15 cellular contexts compared by ENCODE assay signal in genomic region chr2:60544059-60544458, GRCh38. TPM values are rescaled to one million over a fixed set of nuclear protein-coding genes. Genes with fewer than 3 reads are reported as not detected.
DNase-seq lines count a peak whose midpoint lies in the region; ATAC-seq and TF ChIP-seq lines count a peak whose summit lies in the region.
"Had no signal": no experiment of that assay in that cellular context is flagged by ENCODE, and none has a peak within 500 bp of the region (broad histone marks: within the 10 kb centered on the region; RNA-seq: fewer than 3 reads in every experiment).

No MANE protein-coding gene starts in this region.

- TF ChIP-seq CTCF in prostate gland (IDR thresholded peaks at IDR 0.05): no peak

- peaks cover 69% of the 10 kb centered on the region for H3K36me3 ChIP-seq in Karpas-422 (ENCODE audit: insufficient read depth, low read length)
- no peaks in the 10 kb centered on the region for H3K36me3 ChIP-seq in esophagus (ENCODE audit: control insufficient read depth in 2 of 2, insufficient read depth in 2 of 2, low read length in 1 of 2)
- H3K36me3 ChIP-seq in prostate gland: no peaks in the 10 kb centered on the region
- H3K36me3 ChIP-seq: adrenal gland had no signal

- no peaks in the 10 kb centered on the region for H3K9me3 ChIP-seq in Karpas-422 (ENCODE audit: low read length)
- no peaks in the 10 kb centered on the region for H3K9me3 ChIP-seq in esophagus (ENCODE audit: control insufficient read depth in 2 of 2, insufficient read depth in 1 of 2, low read depth in 1 of 2, low read length in 1 of 2)
- H3K9me3 ChIP-seq in prostate gland: no peaks in the 10 kb centered on the region
- H3K9me3 ChIP-seq: adrenal gland had no signal

- H3K27ac ChIP-seq in Karpas-422 (ENCODE audit: low read length) (peak overlapping the region; percentile 94), esophagus (ENCODE audit: low read depth in 2 of 2, low read length in 1 of 2) (peak overlapping the region; percentile 20 to 30), prostate gland (peak overlapping the region; percentile 44 to 81)

- no peaks in the 10 kb centered on the region for H3K9me2 ChIP-seq in Karpas-422 (replicated peaks; ENCODE audit: insufficient read depth, low read length)

- H3K4me1 ChIP-seq in Karpas-422 (ENCODE audit: low read length) (peaks cover 100% of the 10 kb centered on the region), esophagus (ENCODE audit: control insufficient read depth in 2 of 2, insufficient read depth in 2 of 2, low read length in 1 of 2) (peaks cover 3 to 6% of the 10 kb centered on the region in 2 donors), prostate gland (replicated peaks) (no peaks in the 10 kb centered on the region)

- H3K79me2 ChIP-seq in Karpas-422 (ENCODE audit: low read length): peaks cover 99% of the 10 kb centered on the region

- peak overlapping the region; percentile 90; the same call in 1 of the 2 replicates for H3K9ac ChIP-seq in Karpas-422 (ENCODE audit: low read length)

- no peak for TF ChIP-seq POLR2A in prostate gland (IDR thresholded peaks at IDR 0.05)

- H4K20me1 ChIP-seq in Karpas-422 (ENCODE audit: insufficient read depth, low read depth, low read length): peaks cover 61% of the 10 kb centered on the region; the same call in 1 of the 2 replicates

- peak; percentile 12 for DNase-seq in GF-D8 (lab: John Stamatoyannopoulos, UW)
- DNase-seq in Karpas-422: peak; percentile 81
- peak; percentile 33 for DNase-seq in prostate gland (ENCODE audit: low spot score)
- DNase-seq in NCI-H2081 (lab: John Stamatoyannopoulos, UW): no peak
- no peak for DNase-seq in stimulated activated CD4-positive, alpha-beta T cell treated with anti-CD3 and anti-CD28 coated beads, Interleukin-4, amount 100 ng/mL, for 1 hour
- DNase-seq: adrenal gland; dermis blood vessel endothelial cell; foreskin melanocyte; kidney; NCI-H2171 treated with DMSO at 0.1 percent for 48 hours; stimulated activated CD4-positive, alpha-beta T cell treated with anti-CD3 and anti-CD28 coated beads, Interleukin-4, amount 100 ng/mL, for 24 hours; stimulated activated naive CD4-positive, alpha-beta T cell had no signal

- H3K4me3 ChIP-seq in Karpas-422 (ENCODE audit: low read length) (no peak overlapping the region), esophagus (ENCODE audit: low read depth in 1 of 2, low read length in 2 of 2) (no peak overlapping the region), prostate gland (no peak overlapping the region)
- H3K4me3 ChIP-seq: adrenal gland had no signal

- ATAC-seq in GM19463 (IDR thresholded peaks at IDR 0.05; ENCODE audit: unreplicated experiment) (no peak), HG02763 (IDR thresholded peaks at IDR 0.05; ENCODE audit: unreplicated experiment) (no peak)

- peak overlapping the region; percentile 87 for H3K4me2 ChIP-seq in Karpas-422 (ENCODE audit: low read depth, low read length, poor library complexity, severe bottlenecking)

- WGBS in esophagus, 2 donors: 32 to 67% methylated on average over 7 of the region's 7 CpGs
- WGBS in prostate gland: 43% methylated on average over 7 of the region's 7 CpGs

- intact Hi-C loops in prostate gland (cut with DNase I): no loop called here

- H2AFZ ChIP-seq in Karpas-422 (ENCODE audit: low read length): no peak overlapping the region

- no peaks in the 10 kb centered on the region for H3K27me3 ChIP-seq in Karpas-422 (ENCODE audit: low read length)
- no peaks in the 10 kb centered on the region for H3K27me3 ChIP-seq in esophagus (ENCODE audit: control insufficient read depth in 1 of 2, insufficient read depth in 2 of 2, low read length in 2 of 2)
- H3K27me3 ChIP-seq in prostate gland (replicated peaks; ENCODE audit: insufficient read depth): no peaks in the 10 kb centered on the region

RNA-seq across cellular contexts. Expression of gene BCL11A, which starts 9.4 kb away (rescaled TPM):
- total RNA-seq in Karpas-422 (2014; rRNA removed; shearing (Covaris generic); ENCODE audit: low replicate concordance): 159 and 190 TPM in 2 replicates
- 10 to 100 TPM in 1 of 2 donors, 1 to 10 TPM in 1; 8.6 to 25.5 TPM for polyA plus RNA-seq in esophagus
- total RNA-seq in prostate gland: 10 to 100 TPM; 14.6 to 22.2 TPM

Comparison
In these comparisons a context has a peak if more than half of its experiments do, and no peak if none do; other contexts are left out.
1. DNase-seq: peak in GF-D8 (single experiment), Karpas-422 (single experiment) and prostate gland (single experiment); none in NCI-H2081 (0 of 2) and stimulated activated CD4-positive, alpha-beta T cell treated with anti-CD3 and anti-CD28 coated beads, Interleukin-4, amount 100 ng/mL, for 1 hour (single experiment).
2. H3K27ac ChIP-seq: peak in every context shown above with its lines; median percentile 94 in Karpas-422; 62 in prostate gland; 25 in esophagus.